Comparison of ENCODE assay signal across 8 cellular contexts in the genomic region with DNA sequence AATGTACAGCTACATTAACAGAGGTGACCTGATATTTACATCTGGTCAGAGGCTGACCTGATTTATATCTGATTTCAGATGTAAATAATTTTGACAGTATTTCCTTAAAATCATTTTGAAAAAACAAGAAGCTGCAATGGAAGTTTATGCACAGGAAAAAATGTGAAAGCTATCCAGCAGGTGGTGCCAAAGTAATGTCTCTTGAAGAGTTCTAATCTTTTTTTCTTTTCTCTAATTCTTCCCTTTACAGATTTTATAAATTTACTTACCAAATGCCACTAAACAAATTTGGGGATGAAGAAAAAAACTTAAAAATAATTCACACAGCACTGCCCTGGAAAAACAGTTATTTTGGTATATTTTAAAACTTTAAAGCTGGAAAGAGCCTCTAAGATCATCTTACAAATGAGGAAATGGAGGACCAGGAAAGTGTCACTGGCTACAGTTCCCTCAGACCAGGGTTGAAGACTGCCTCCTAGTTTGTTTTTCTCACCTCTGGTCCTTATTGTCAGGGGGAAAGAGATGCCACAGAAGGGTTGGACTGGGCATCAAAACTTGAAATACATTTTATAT. TPM values are rescaled to one million over a fixed set of nuclear protein-coding genes. Genes with fewer than 3 reads are reported as not detected.
DNase-seq lines count a peak whose midpoint lies in the region; ATAC-seq, FAIRE-seq and TF ChIP-seq lines count a peak whose summit lies in the region.

No MANE protein-coding gene starts in this region.

- CTCF ChIA-PET in SK-N-SH (lab: Yijun Ruan, JAX), result interaction anchor here (0.6 to 2.3 kb wide), 31 partner anchors 10 to 604 kb away, joined by 3 to 23 read pairs (median 3); partner anchors contain the start of gene ZC3H8

- ATAC-seq in SK-N-SH treated with all-trans-retinoic acid at 6 μM for 48 hours (no peak), GM19452 (IDR thresholded peaks at IDR 0.05; ENCODE audit: unreplicated experiment) (no peak), GM18511 (IDR thresholded peaks at IDR 0.05; ENCODE audit: unreplicated experiment) (no peak)

- no peak overlapping the region for H3K27ac ChIP-seq in SK-N-SH (ENCODE audit: low read depth in 2 of 2, low read length in 1 of 2)
- no peak overlapping the region for H3K27ac ChIP-seq in MM.1S (ENCODE audit: low read length)
- no peak overlapping the region for H3K27ac ChIP-seq in osteoblast (ENCODE audit: low read depth, low read length)

- H3K9ac ChIP-seq in SK-N-SH (no peak overlapping the region), MM.1S (ENCODE audit: low read length) (no peak overlapping the region)

- H4K20me1 ChIP-seq in SK-N-SH (ENCODE audit: insufficient read depth) (no peaks in the 10 kb centered on the region), MM.1S (ENCODE audit: insufficient read depth, low read length) (no peaks in the 10 kb centered on the region), osteoblast (ENCODE audit: insufficient read depth, low read length) (no peaks in the 10 kb centered on the region)

- H3K4me2 ChIP-seq in SK-N-SH (no peak overlapping the region), MM.1S (ENCODE audit: low read depth, low read length) (no peak overlapping the region), osteoblast (ENCODE audit: insufficient read depth, low read length) (no peak overlapping the region)

- no peak overlapping the region; a peak in 1 of 4 replicates for H3K4me3 ChIP-seq in SK-N-SH (ENCODE audit: low read depth in 2 of 2, low read length in 1 of 2)
- H3K4me3 ChIP-seq in MM.1S (ENCODE audit: low read length), result no peak overlapping the region
- H3K4me3 ChIP-seq in osteoblast (ENCODE audit: insufficient read depth, low read length), result no peak overlapping the region

- peaks cover 3% of the 10 kb centered on the region for H3F3A ChIP-seq in SK-N-SH (replicated peaks; ENCODE audit: insufficient read depth)
- no peaks in the 10 kb centered on the region for H3F3A ChIP-seq in MM.1S (ENCODE audit: insufficient read depth, low read length)

- TF ChIP-seq EP300 in SK-N-SH (IDR thresholded peaks at IDR 0.05; ENCODE audit: borderline replicate concordance in 1 of 2, low read depth in 1 of 2, low read length in 1 of 2), result no peak

- H3K4me1 ChIP-seq in SK-N-SH (ENCODE audit: control insufficient read depth in 1 of 2, insufficient read depth in 2 of 2, low read depth in 1 of 2, low read length in 1 of 2) (no peaks in the 10 kb centered on the region), MM.1S (ENCODE audit: low read length) (no peaks in the 10 kb centered on the region), osteoblast (ENCODE audit: insufficient read depth, low read length) (no peaks in the 10 kb centered on the region)

- H3K36me3 ChIP-seq in SK-N-SH (replicated peaks in 1 of 2; ENCODE audit: control insufficient read depth in 1 of 2, insufficient read depth in 2 of 2, low read length in 1 of 2), result peaks cover 31 to 36% of the 10 kb centered on the region in 2 experiments
- H3K36me3 ChIP-seq in MM.1S (replicated peaks; ENCODE audit: insufficient read depth, low read length), result no peaks in the 10 kb centered on the region
- H3K36me3 ChIP-seq in osteoblast (ENCODE audit: insufficient read depth, low read length), result peaks cover 16% of the 10 kb centered on the region

- H3K79me2 ChIP-seq in SK-N-SH (ENCODE audit: insufficient read depth), result no peaks in the 10 kb centered on the region
- H3K79me2 ChIP-seq in MM.1S (ENCODE audit: low read length), result no peaks in the 10 kb centered on the region
- H3K79me2 ChIP-seq in osteoblast (ENCODE audit: insufficient read depth, low read length), result no peaks in the 10 kb centered on the region

- TF ChIP-seq RAD21 in SK-N-SH (IDR thresholded peaks at IDR 0.05; ENCODE audit: low read length), result peak; percentile 70

- H3K9me3 ChIP-seq in SK-N-SH (peaks cover 5% of the 10 kb centered on the region), MM.1S (replicated peaks; ENCODE audit: insufficient read depth, low read length) (no peaks in the 10 kb centered on the region), osteoblast (ENCODE audit: low read depth, low read length) (no peaks in the 10 kb centered on the region)

- peak; percentile 68 for TF ChIP-seq CTCF in SK-N-SH (IDR thresholded peaks at IDR 0.05)
- TF ChIP-seq CTCF in MM.1S (IDR thresholded peaks at IDR 0.05; ENCODE audit: low read length), result peak; percentile 60
- peak; percentile 72 for TF ChIP-seq CTCF in osteoblast (IDR thresholded peaks at IDR 0.05; ENCODE audit: extremely low read depth, low read depth, low read length)

- H3K27me3 ChIP-seq in SK-N-SH (ENCODE audit: insufficient read depth) (no peaks in the 10 kb centered on the region), MM.1S (replicated peaks; ENCODE audit: insufficient read depth, low read length) (no peaks in the 10 kb centered on the region), osteoblast (ENCODE audit: insufficient read depth, low read length) (no peaks in the 10 kb centered on the region)

- peak; percentile 90 for FAIRE-seq in endometrium (lab: Jason Lieb, UNC)

- DNase-seq in SK-N-SH, result peak; percentile 29
- peak; percentile 46 for DNase-seq in MM.1S
- DNase-seq in T-helper 1 cell, result peak in 3 of 5 donors; percentile 33 to 56 (median 47)
- no peak for DNase-seq in osteoblast (ENCODE audit: insufficient read length, low spot score, missing footprints)

- no peaks in the 10 kb centered on the region for H3K9me2 ChIP-seq in SK-N-SH
- H3K9me2 ChIP-seq in MM.1S (replicated peaks; ENCODE audit: insufficient read depth, low read length), result no peaks in the 10 kb centered on the region

- POLR2A ChIA-PET in SK-N-SH (lab: Yijun Ruan, JAX), result no interaction called here

- no peak overlapping the region for H2AFZ ChIP-seq in SK-N-SH (ENCODE audit: low read depth)
- no peak overlapping the region for H2AFZ ChIP-seq in MM.1S (ENCODE audit: low read length)
- H2AFZ ChIP-seq in osteoblast (ENCODE audit: low read length), result no peak overlapping the region

TF ChIP-seq in SK-N-SH, 30 proteins besides CTCF, POLR2A, EP300 and RAD21:
- TF ChIP-seq USF1 (IDR thresholded peaks at IDR 0.05; ENCODE audit: borderline replicate concordance, low read depth) (no peak), SMC3 (IDR thresholded peaks at IDR 0.05; ENCODE audit: low read depth, low read length) (peak; percentile 32; the same call in 1 of the 2 replicates)

TF ChIP-seq in SK-N-SH treated with all-trans-retinoic acid at 6 μM for 48 hours, 23 proteins besides CTCF, POLR2A, EP300 and RAD21 (continues in another document):
- TF ChIP-seq PPARA (CRISPR knock-in tag; IDR thresholded peaks at IDR 0.05; ENCODE audit: borderline replicate concordance), result no peak
- TF ChIP-seq TOX (CRISPR knock-in tag; IDR thresholded peaks at IDR 0.05; ENCODE audit: borderline replicate concordance), result no peak
- no peak for TF ChIP-seq CSDC2 (CRISPR knock-in tag; IDR thresholded peaks at IDR 0.05)
- no peak for TF ChIP-seq TCF4 (CRISPR knock-in tag; IDR thresholded peaks at IDR 0.05; ENCODE audit: borderline replicate concordance)
- no peak for TF ChIP-seq SNAI2 (CRISPR knock-in tag; IDR thresholded peaks at IDR 0.05)
- TF ChIP-seq, protein P1, sequence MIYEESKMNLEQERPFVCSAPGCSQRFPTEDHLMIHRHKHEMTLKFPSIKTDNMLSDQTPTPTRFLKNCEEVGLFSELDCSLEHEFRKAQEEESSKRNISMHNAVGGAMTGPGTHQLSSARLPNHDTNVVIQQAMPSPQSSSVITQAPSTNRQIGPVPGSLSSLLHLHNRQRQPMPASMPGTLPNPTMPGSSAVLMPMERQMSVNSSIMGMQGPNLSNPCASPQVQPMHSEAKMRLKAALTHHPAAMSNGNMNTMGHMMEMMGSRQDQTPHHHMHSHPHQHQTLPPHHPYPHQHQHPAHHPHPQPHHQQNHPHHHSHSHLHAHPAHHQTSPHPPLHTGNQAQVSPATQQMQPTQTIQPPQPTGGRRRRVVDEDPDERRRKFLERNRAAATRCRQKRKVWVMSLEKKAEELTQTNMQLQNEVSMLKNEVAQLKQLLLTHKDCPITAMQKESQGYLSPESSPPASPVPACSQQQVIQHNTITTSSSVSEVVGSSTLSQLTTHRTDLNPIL (CRISPR knock-in tag; IDR thresholded peaks at IDR 0.05; ENCODE audit: low read depth), result no peak
- no peak for TF ChIP-seq ZFP3 (CRISPR knock-in tag; IDR thresholded peaks at IDR 0.05)
- TF ChIP-seq ZNF565 (CRISPR knock-in tag; conservative IDR thresholded peaks at IDR 0.05; ENCODE audit: low read depth), result no peak
- no peak for TF ChIP-seq RARB (CRISPR knock-in tag; IDR thresholded peaks at IDR 0.05)
- no peak for TF ChIP-seq ZNF8 (CRISPR knock-in tag; IDR thresholded peaks at IDR 0.05)
- no peak for TF ChIP-seq OSR1 (CRISPR knock-in tag; IDR thresholded peaks at IDR 0.05)
- no peak for TF ChIP-seq PATZ1 (CRISPR knock-in tag; IDR thresholded peaks at IDR 0.05; ENCODE audit: borderline replicate concordance)
- no peak for TF ChIP-seq ARNTL (CRISPR knock-in tag; IDR thresholded peaks at IDR 0.05; ENCODE audit: borderline replicate concordance, low read depth)
- TF ChIP-seq ESRRG (CRISPR knock-in tag; IDR thresholded peaks at IDR 0.05), result no peak
- no peak for TF ChIP-seq GLIS3 (CRISPR knock-in tag; IDR thresholded peaks at IDR 0.05)
- TF ChIP-seq ZNF70 (CRISPR knock-in tag; IDR thresholded peaks at IDR 0.05), result no peak

RNA-seq across cellular contexts. Expression of gene FBLN7, which starts 16.4 kb away (rescaled TPM):
- polyA plus RNA-seq in SK-N-SH (2012; rRNA removed), result 1.8 and 4.4 TPM in 2 replicates
- polyA plus RNA-seq in SK-N-SH (2012; cell fraction: cytosol; rRNA removed), result 3.4 and 5.2 TPM in 2 replicates
- polyA plus RNA-seq in SK-N-SH (2012; cell fraction: nucleus; rRNA removed), result 4.5 and 6.6 TPM in 2 replicates
- total RNA-seq in osteoblast, result 5.3 and 5.8 TPM in 2 replicates
